In genomic region chr4:184652681-184653080, GRCh38 we compare ENCODE assay signal across 6 cellular contexts. TPM values are rescaled to one million over a fixed set of nuclear protein-coding genes. Genes with fewer than 3 reads are reported as not detected.
A peak's percentile ranks its signal among the peaks of the same experiment; 100 is the strongest.
DNase-seq lines count a peak whose midpoint lies in the region; ATAC-seq, FAIRE-seq and TF ChIP-seq lines count a peak whose summit lies in the region.
"Not testable (repeated sequence)": the region's sequence is repeated elsewhere in the genome, so short reads cannot be mapped to it uniquely, and the experiment has no call there.

No MANE protein-coding gene starts in this region.

- H3K9ac ChIP-seq in K562 (ENCODE audit: insufficient read depth in 1 of 2, low read depth in 2 of 2, low read length in 2 of 2); HepG2 (ENCODE audit: insufficient read depth, low read depth, low read length): not testable (repeated sequence)

- intact Hi-C loops in K562 (cut with micrococcal nuclease); HepG2 (cut with micrococcal nuclease; ENCODE audit: unreplicated experiment): not testable (repeated sequence)

- not testable (repeated sequence) for BruUV-seq in K562 (replicated peaks; lab: Mats Ljungman, UMichigan); HepG2 (replicated peaks; lab: Mats Ljungman, UMichigan)

- not testable (repeated sequence) for TF ChIP-seq POLR2A in K562 (conservative IDR thresholded peaks at IDR 0.05); HepG2 (IDR thresholded peaks at IDR 0.05; ENCODE audit: insufficient read depth in 1 of 2, low read depth in 2 of 2, low read length in 2 of 2)

- H3K79me2 ChIP-seq in K562 (ENCODE audit: control insufficient read depth, insufficient read depth, low read length): peaks cover 27% of the 10 kb centered on the region
- H3K79me2 ChIP-seq in HepG2 (ENCODE audit: insufficient read depth, low read length): peaks cover 21% of the 10 kb centered on the region
- H3K79me2 ChIP-seq in osteoblast (ENCODE audit: insufficient read depth, low read length): peaks cover 17% of the 10 kb centered on the region

- H3K27me3 ChIP-seq in K562 (ENCODE audit: control insufficient read depth in 2 of 2, insufficient read depth in 2 of 2, low read length in 2 of 2); HepG2 (ENCODE audit: control insufficient read depth in 1 of 2, insufficient read depth in 2 of 2, low read length in 2 of 2); osteoblast (ENCODE audit: insufficient read depth, low read length): not testable (repeated sequence)

- peaks cover 32% of the 10 kb centered on the region for H3K36me3 Mint-ChIP-seq in T-helper 2 cell treated with Interferon-gamma antibody and Interleukin-4, amounts not matched to agents 5 μg/mL and 100 μg/mL, for 36 hours (ENCODE audit: low read depth)
- peaks cover 34% of the 10 kb centered on the region for H3K36me3 Mint-ChIP-seq in stimulated activated effector memory CD8-positive, alpha-beta T cell treated with anti-CD3 and anti-CD28 coated beads, Interleukin-12 subunit alpha, Interleukin-12 subunit beta, amount 100 ng/mL, for 72 hours

- in situ Hi-C loops in K562 (cut with MboI); HepG2 (cut with HindIII; ENCODE audit: extremely low pct_ligation_motif_present, low pct_unique_long_range_greater_than_20kb): not testable (repeated sequence)

- not testable (repeated sequence) for FAIRE-seq in K562 (lab: Jason Lieb, UNC); HepG2 (lab: Jason Lieb, UNC)

- not testable (repeated sequence) for H3K27me3 Mint-ChIP-seq in T-helper 2 cell treated with Interferon-gamma antibody and Interleukin-4, amounts not matched to agents 5 μg/mL and 100 μg/mL, for 36 hours (ENCODE audit: low read depth)

- ATAC-seq in K562; HepG2; stimulated activated effector memory CD8-positive, alpha-beta T cell treated with anti-CD3 and anti-CD28 coated beads, Interleukin-12 subunit alpha, Interleukin-12 subunit beta, amount 100 ng/mL, for 72 hours: not testable (repeated sequence)

- not testable (repeated sequence) for H3K4me3 Mint-ChIP-seq in T-helper 2 cell treated with Interferon-gamma antibody and Interleukin-4, amounts not matched to agents 5 μg/mL and 100 μg/mL, for 36 hours; stimulated activated effector memory CD8-positive, alpha-beta T cell treated with anti-CD3 and anti-CD28 coated beads, Interleukin-12 subunit alpha, Interleukin-12 subunit beta, amount 100 ng/mL, for 72 hours

- H3K4me3 ChIP-seq in HEK293 (ENCODE audit: low read depth, low read length); K562; HepG2 (replicated peaks in 1 of 3; ENCODE audit: insufficient read depth in 1 of 3, low read depth in 2 of 3, low read length in 3 of 3); osteoblast (ENCODE audit: insufficient read depth, low read length): not testable (repeated sequence)

- H3K4me1 ChIP-seq in HEK293 (ENCODE audit: control insufficient read depth, insufficient read depth, low read length): not testable (repeated sequence)
- H3K4me1 ChIP-seq in K562 (replicated peaks in 1 of 2; ENCODE audit: control insufficient read depth in 2 of 2, insufficient read depth in 2 of 2, low read length in 2 of 2) (peaks cover 9 to 16% of the 10 kb centered on the region in 2 experiments; a peak in 4 of 5 replicates), HepG2 (ENCODE audit: insufficient read depth, low read length) (peaks cover 22% of the 10 kb centered on the region), osteoblast (ENCODE audit: insufficient read depth, low read length) (peaks cover 29% of the 10 kb centered on the region)

- H3K4me1 Mint-ChIP-seq in T-helper 2 cell treated with Interferon-gamma antibody and Interleukin-4, amounts not matched to agents 5 μg/mL and 100 μg/mL, for 36 hours (ENCODE audit: low read depth): peaks cover 25% of the 10 kb centered on the region
- H3K4me1 Mint-ChIP-seq in stimulated activated effector memory CD8-positive, alpha-beta T cell treated with anti-CD3 and anti-CD28 coated beads, Interleukin-12 subunit alpha, Interleukin-12 subunit beta, amount 100 ng/mL, for 72 hours: peaks cover 33% of the 10 kb centered on the region

- not testable (repeated sequence) for H2AFZ ChIP-seq in K562 (ENCODE audit: low read depth, low read length); HepG2 (ENCODE audit: low read length); osteoblast (ENCODE audit: low read length)

- TF ChIP-seq CTCF in HEK293 (tag by site-specific recombination; IDR thresholded peaks at IDR 0.05); K562 (IDR thresholded peaks at IDR 0.05 in 2 of 3, conservative IDR thresholded peaks at IDR 0.05 in 1 of 3; ENCODE audit: insufficient read depth in 2 of 3, low read depth in 1 of 3, low read length in 3 of 3); HepG2 (CRISPR knock-in tag; IDR thresholded peaks at IDR 0.05); osteoblast (IDR thresholded peaks at IDR 0.05; ENCODE audit: extremely low read depth, low read depth, low read length): not testable (repeated sequence)

- peak overlapping the region; percentile 16 for H3K27ac Mint-ChIP-seq in T-helper 2 cell treated with Interferon-gamma antibody and Interleukin-4, amounts not matched to agents 5 μg/mL and 100 μg/mL, for 36 hours
- peak overlapping the region; percentile 66 for H3K27ac Mint-ChIP-seq in stimulated activated effector memory CD8-positive, alpha-beta T cell treated with anti-CD3 and anti-CD28 coated beads, Interleukin-12 subunit alpha, Interleukin-12 subunit beta, amount 100 ng/mL, for 72 hours

- H3K9me1 ChIP-seq in K562 (ENCODE audit: control insufficient read depth, insufficient read depth, low read length): not testable (repeated sequence)

- CTCF ChIA-PET in HEK293 (lab: Yijun Ruan, JAX); K562 (lab: Yijun Ruan, JAX; ENCODE audit: low intra/inter-chr PET ratio); HepG2 (lab: Yijun Ruan, JAX; ENCODE audit: low intra/inter-chr PET ratio, low total read pairs): not testable (repeated sequence)

- H4K20me1 ChIP-seq in K562 (replicated peaks; ENCODE audit: control insufficient read depth, insufficient read depth, low read length); HepG2 (ENCODE audit: insufficient read depth, low read length); osteoblast (ENCODE audit: insufficient read depth, low read length): not testable (repeated sequence)

- peaks cover 0 to 14% of the 10 kb centered on the region in 2 experiments; a peak in 2 of 3 replicates for H3K36me3 ChIP-seq in HEK293 (ENCODE audit: control insufficient read depth in 2 of 2, insufficient read depth in 1 of 2, low read length in 2 of 2)
- H3K36me3 ChIP-seq in K562 (ENCODE audit: control insufficient read depth, insufficient read depth, low read length); HepG2 (replicated peaks in 1 of 2; ENCODE audit: control insufficient read depth in 1 of 2, insufficient read depth in 2 of 2, low read length in 2 of 2); osteoblast (ENCODE audit: insufficient read depth, low read length): not testable (repeated sequence)

- H3K4me2 ChIP-seq in K562 (ENCODE audit: insufficient read depth, low read length); HepG2 (ENCODE audit: low read depth, low read length); osteoblast (ENCODE audit: insufficient read depth, low read length): not testable (repeated sequence)

- POLR2A ChIA-PET in HEK293 (lab: Yijun Ruan, JAX); HepG2 (lab: Yijun Ruan, JAX): not testable (repeated sequence)
- POLR2A ChIA-PET in K562 (lab: Yijun Ruan, JAX): interaction anchor here (0.8 kb wide), 1 partner anchor 981 kb away, joined by 3 read pairs; no protein-coding TSS in a partner anchor

- H3K27ac ChIP-seq in HEK293 (ENCODE audit: extremely low read depth, low read depth, low read length); K562 (ENCODE audit: extremely low read depth, low read depth, low read length); HepG2 (ENCODE audit: extremely low read length, insufficient read depth, low read length): not testable (repeated sequence)
- peak overlapping the region; percentile 37 for H3K27ac ChIP-seq in osteoblast (ENCODE audit: low read depth, low read length)

- H3K9me3 ChIP-seq in HEK293 (ENCODE audit: control insufficient read depth, insufficient read depth, low read depth, low read length); K562 (replicated peaks; ENCODE audit: control insufficient read depth, insufficient read depth, low read depth, low read length); HepG2 (ENCODE audit: low read length); osteoblast (ENCODE audit: low read depth, low read length): not testable (repeated sequence)

- not testable (repeated sequence) for DNase-seq in T-helper 2 cell treated with Interferon-gamma antibody and Interleukin-4, amounts not matched to agents 5 μg/mL and 100 μg/mL, for 36 hours (ENCODE audit: low spot score); K562 (ENCODE audit: extremely low read depth in 1 of 4, low spot score in 3 of 4); HepG2 (ENCODE audit: low spot score); osteoblast (ENCODE audit: insufficient read length, low spot score, missing footprints); stimulated activated effector memory CD8-positive, alpha-beta T cell treated with anti-CD3 and anti-CD28 coated beads, Interleukin-12 subunit alpha, Interleukin-12 subunit beta, amount 100 ng/mL, for 72 hours (ENCODE audit: low spot score in 2 of 2)

- H3K9me3 Mint-ChIP-seq in T-helper 2 cell treated with Interferon-gamma antibody and Interleukin-4, amounts not matched to agents 5 μg/mL and 100 μg/mL, for 36 hours; stimulated activated effector memory CD8-positive, alpha-beta T cell treated with anti-CD3 and anti-CD28 coated beads, Interleukin-12 subunit alpha, Interleukin-12 subunit beta, amount 100 ng/mL, for 72 hours: not testable (repeated sequence)

- not testable (repeated sequence) for TF ChIP-seq RAD21 in K562 (CRISPR knock-in tag; conservative IDR thresholded peaks at IDR 0.05 in 1 of 2, IDR thresholded peaks at IDR 0.05 in 1 of 2); HepG2 (CRISPR knock-in tag; IDR thresholded peaks at IDR 0.05)

- not testable (repeated sequence) for TF ChIP-seq EP300 in K562 (IDR thresholded peaks at IDR 0.05; ENCODE audit: low read length); HepG2 (IDR thresholded peaks at IDR 0.05; ENCODE audit: low read depth in 2 of 2, low read length in 2 of 2); HepG2 (CRISPR knock-in tag; IDR thresholded peaks at IDR 0.05; ENCODE audit: borderline replicate concordance)

RNA-seq across cellular contexts. Expression of gene PRIMPOL, which starts 3.1 kb away (rescaled TPM):
- 17.5 and 57.3 TPM in 2 replicates for total RNA-seq in K562 (2011; cell fraction: chromatin; rRNA removed; ENCODE audit: low replicate concordance)
- total RNA-seq in K562 (2011; cell fraction: nucleolus; rRNA removed): 7.0 and 11.7 TPM in 2 replicates
- total RNA-seq in K562 (2011; cell fraction: nucleoplasm; rRNA removed): 14.9 and 18.1 TPM in 2 replicates
- total RNA-seq in K562 (2014; rRNA removed): 11.3 and 16.8 TPM in 2 replicates
- 22.5 and 25.4 TPM in 2 replicates for total RNA-seq in K562 (2014; rRNA removed; fragmentation: Illumina TruSeq; extraction: Trizol)
- total RNA-seq in K562 (2015; rRNA removed; fragmentation: Illumina TruSeq; extraction: Trizol): 19.5 and 23.3 TPM in 2 replicates
- total RNA-seq in K562 (2021): 14.3 and 14.9 TPM in 2 replicates
- polyA plus RNA-seq in K562 (2011; rRNA removed): 30.0 and 32.0 TPM in 2 replicates
- 3.4 and 10.0 TPM in 2 replicates for polyA plus RNA-seq in K562 (2011; cell fraction: cytosol; rRNA removed)
- polyA plus RNA-seq in K562 (2011; cell fraction: nucleus; rRNA removed): 8.5 and 20.0 TPM in 2 replicates
- polyA plus RNA-seq in K562 (2012): 18.2 and 22.5 TPM in 2 replicates
- 16.1 and 17.9 TPM in 2 replicates for polyA plus RNA-seq in K562 (2014; fragmentation: Illumina TruSeq; extraction: Trizol)
- 10 to 100 TPM; 11.0 to 14.2 TPM for polyA plus RNA-seq in K562 (2014; fragmentation: Nextera tagmentation; extraction: Ambion mirVana)
- polyA plus RNA-seq in K562 (2014; rRNA removed): 14.7 and 19.2 TPM in 2 replicates
- 11.3 and 11.9 TPM in 2 replicates for polyA minus RNA-seq in K562 (2011; rRNA and poly(A)+ RNA removed)
- 4.1 and 4.6 TPM in 2 replicates for polyA minus RNA-seq in K562 (2011; cell fraction: cytosol; rRNA and poly(A)+ RNA removed)
- 4.6 and 9.6 TPM in 2 replicates for polyA minus RNA-seq in K562 (2011; cell fraction: nucleus; rRNA and poly(A)+ RNA removed)
- total RNA-seq in HepG2 (2016; rRNA removed; fragmentation: Illumina TruSeq; extraction: Trizol): 11.0 and 17.3 TPM in 2 replicates
- total RNA-seq in HepG2 (2016; cell fraction: cytosol; rRNA removed; fragmentation: Illumina TruSeq; extraction: Trizol; ENCODE audit: low read depth): 9.6 and 10.1 TPM in 2 replicates
- 10.8 and 14.2 TPM in 2 replicates for total RNA-seq in HepG2 (2016; cell fraction: insoluble cytoplasmic fraction; rRNA removed; fragmentation: Illumina TruSeq; extraction: Trizol)
- 6.1 and 6.6 TPM in 2 replicates for total RNA-seq in HepG2 (2016; cell fraction: membrane; rRNA removed; fragmentation: Illumina TruSeq; extraction: Trizol)
- 7.1 and 11.9 TPM in 2 replicates for total RNA-seq in HepG2 (2016; cell fraction: nucleus; rRNA removed; fragmentation: Illumina TruSeq; extraction: Trizol)
- polyA plus RNA-seq in HepG2 (2011; rRNA removed): 4.4 and 7.3 TPM in 2 replicates
- polyA plus RNA-seq in HepG2 (2011; cell fraction: cytosol; rRNA removed): 1.4 and 2.2 TPM in 2 replicates
- 3.0 and 4.4 TPM in 2 replicates for polyA plus RNA-seq in HepG2 (2011; cell fraction: nucleus; rRNA removed)
- polyA plus RNA-seq in HepG2 (2012): 5.3 and 5.4 TPM in 2 replicates
- polyA plus RNA-seq in HepG2 (2016; cell fraction: cytosol; fragmentation: Illumina TruSeq; extraction: Trizol; ENCODE audit: low read depth): 0.87 and 1.7 TPM in 2 replicates
- 9.6 and 12.3 TPM in 2 replicates for polyA plus RNA-seq in HepG2 (2016; cell fraction: insoluble cytoplasmic fraction; fragmentation: Illumina TruSeq; extraction: Trizol; ENCODE audit: low read depth)
- 2.6 and 3.3 TPM in 2 replicates for polyA plus RNA-seq in HepG2 (2016; cell fraction: membrane; fragmentation: Illumina TruSeq; extraction: Trizol; ENCODE audit: low read depth)
- polyA plus RNA-seq in HepG2 (2016; cell fraction: nucleus; fragmentation: Illumina TruSeq; extraction: Trizol; ENCODE audit: insufficient read depth, low read depth): 20.4 and 22.6 TPM in 2 replicates
- 1.2 and 2.0 TPM in 2 replicates for polyA minus RNA-seq in HepG2 (2011; rRNA and poly(A)+ RNA removed; ENCODE audit: low replicate concordance)
- polyA minus RNA-seq in HepG2 (2011; cell fraction: cytosol; rRNA and poly(A)+ RNA removed): 1.1 and 2.1 TPM in 2 replicates
- 4.6 and 6.2 TPM in 2 replicates for polyA minus RNA-seq in HepG2 (2011; cell fraction: nucleus; rRNA and poly(A)+ RNA removed)
- total RNA-seq in osteoblast: 15.6 and 16.6 TPM in 2 replicates

RNA-seq across cellular contexts. Expression of gene CASP3, which starts 3.4 kb away (rescaled TPM):
- 3.0 and 10.7 TPM in 2 replicates for total RNA-seq in K562 (2011; cell fraction: chromatin; rRNA removed; ENCODE audit: low replicate concordance)
- 3.0 and 3.9 TPM in 2 replicates for total RNA-seq in K562 (2011; cell fraction: nucleolus; rRNA removed)
- total RNA-seq in K562 (2011; cell fraction: nucleoplasm; rRNA removed): 5.9 and 10.9 TPM in 2 replicates
- 22.0 and 24.9 TPM in 2 replicates for total RNA-seq in K562 (2014; rRNA removed)
- 38.3 and 41.2 TPM in 2 replicates for total RNA-seq in K562 (2014; rRNA removed; fragmentation: Illumina TruSeq; extraction: Trizol)
- total RNA-seq in K562 (2015; rRNA removed; fragmentation: Illumina TruSeq; extraction: Trizol): 37.9 and 40.1 TPM in 2 replicates
- total RNA-seq in K562 (2021): 26.4 and 28.7 TPM in 2 replicates
- 32.8 and 38.6 TPM in 2 replicates for polyA plus RNA-seq in K562 (2011; rRNA removed)
- 6.6 and 15.4 TPM in 2 replicates for polyA plus RNA-seq in K562 (2011; cell fraction: cytosol; rRNA removed)
- polyA plus RNA-seq in K562 (2011; cell fraction: nucleus; rRNA removed): 7.5 and 12.3 TPM in 2 replicates
- 25.0 and 26.4 TPM in 2 replicates for polyA plus RNA-seq in K562 (2012)
- polyA plus RNA-seq in K562 (2014; fragmentation: Illumina TruSeq; extraction: Trizol): 31.4 and 31.8 TPM in 2 replicates
- 10 to 100 TPM; 17.6 to 39.3 TPM for polyA plus RNA-seq in K562 (2014; fragmentation: Nextera tagmentation; extraction: Ambion mirVana)
- 29.9 and 30.3 TPM in 2 replicates for polyA plus RNA-seq in K562 (2014; rRNA removed)
- 21.6 and 22.6 TPM in 2 replicates for polyA minus RNA-seq in K562 (2011; rRNA and poly(A)+ RNA removed)
- polyA minus RNA-seq in K562 (2011; cell fraction: cytosol; rRNA and poly(A)+ RNA removed): 8.4 and 10.9 TPM in 2 replicates
- polyA minus RNA-seq in K562 (2011; cell fraction: nucleus; rRNA and poly(A)+ RNA removed): 2.6 and 6.4 TPM in 2 replicates
- total RNA-seq in HepG2 (2016; rRNA removed; fragmentation: Illumina TruSeq; extraction: Trizol): 77.8 and 139 TPM in 2 replicates
- total RNA-seq in HepG2 (2016; cell fraction: cytosol; rRNA removed; fragmentation: Illumina TruSeq; extraction: Trizol; ENCODE audit: low read depth): 6.9 and 8.3 TPM in 2 replicates
- total RNA-seq in HepG2 (2016; cell fraction: insoluble cytoplasmic fraction; rRNA removed; fragmentation: Illumina TruSeq; extraction: Trizol): 76.3 and 140 TPM in 2 replicates
- total RNA-seq in HepG2 (2016; cell fraction: membrane; rRNA removed; fragmentation: Illumina TruSeq; extraction: Trizol): 25.2 and 26.5 TPM in 2 replicates
- total RNA-seq in HepG2 (2016; cell fraction: nucleus; rRNA removed; fragmentation: Illumina TruSeq; extraction: Trizol): 38.4 and 42.0 TPM in 2 replicates
- polyA plus RNA-seq in HepG2 (2011; rRNA removed): 19.9 and 26.0 TPM in 2 replicates
- polyA plus RNA-seq in HepG2 (2011; cell fraction: cytosol; rRNA removed): 9.9 and 15.6 TPM in 2 replicates
- polyA plus RNA-seq in HepG2 (2011; cell fraction: nucleus; rRNA removed): 4.4 and 6.4 TPM in 2 replicates
- 22.6 and 26.2 TPM in 2 replicates for polyA plus RNA-seq in HepG2 (2012)
- 4.5 and 4.9 TPM in 2 replicates for polyA plus RNA-seq in HepG2 (2016; cell fraction: cytosol; fragmentation: Illumina TruSeq; extraction: Trizol; ENCODE audit: low read depth)
- 116 and 129 TPM in 2 replicates for polyA plus RNA-seq in HepG2 (2016; cell fraction: insoluble cytoplasmic fraction; fragmentation: Illumina TruSeq; extraction: Trizol; ENCODE audit: low read depth)
- 13.7 and 15.0 TPM in 2 replicates for polyA plus RNA-seq in HepG2 (2016; cell fraction: membrane; fragmentation: Illumina TruSeq; extraction: Trizol; ENCODE audit: low read depth)
- 50.9 and 57.0 TPM in 2 replicates for polyA plus RNA-seq in HepG2 (2016; cell fraction: nucleus; fragmentation: Illumina TruSeq; extraction: Trizol; ENCODE audit: insufficient read depth, low read depth)
- 5.3 and 7.6 TPM in 2 replicates for polyA minus RNA-seq in HepG2 (2011; rRNA and poly(A)+ RNA removed; ENCODE audit: low replicate concordance)
- 9.8 and 11.5 TPM in 2 replicates for polyA minus RNA-seq in HepG2 (2011; cell fraction: cytosol; rRNA and poly(A)+ RNA removed)
- 13.1 and 13.6 TPM in 2 replicates for polyA minus RNA-seq in HepG2 (2011; cell fraction: nucleus; rRNA and poly(A)+ RNA removed)
- 56.0 and 59.4 TPM in 2 replicates for total RNA-seq in osteoblast
